In the genomic region with DNA sequence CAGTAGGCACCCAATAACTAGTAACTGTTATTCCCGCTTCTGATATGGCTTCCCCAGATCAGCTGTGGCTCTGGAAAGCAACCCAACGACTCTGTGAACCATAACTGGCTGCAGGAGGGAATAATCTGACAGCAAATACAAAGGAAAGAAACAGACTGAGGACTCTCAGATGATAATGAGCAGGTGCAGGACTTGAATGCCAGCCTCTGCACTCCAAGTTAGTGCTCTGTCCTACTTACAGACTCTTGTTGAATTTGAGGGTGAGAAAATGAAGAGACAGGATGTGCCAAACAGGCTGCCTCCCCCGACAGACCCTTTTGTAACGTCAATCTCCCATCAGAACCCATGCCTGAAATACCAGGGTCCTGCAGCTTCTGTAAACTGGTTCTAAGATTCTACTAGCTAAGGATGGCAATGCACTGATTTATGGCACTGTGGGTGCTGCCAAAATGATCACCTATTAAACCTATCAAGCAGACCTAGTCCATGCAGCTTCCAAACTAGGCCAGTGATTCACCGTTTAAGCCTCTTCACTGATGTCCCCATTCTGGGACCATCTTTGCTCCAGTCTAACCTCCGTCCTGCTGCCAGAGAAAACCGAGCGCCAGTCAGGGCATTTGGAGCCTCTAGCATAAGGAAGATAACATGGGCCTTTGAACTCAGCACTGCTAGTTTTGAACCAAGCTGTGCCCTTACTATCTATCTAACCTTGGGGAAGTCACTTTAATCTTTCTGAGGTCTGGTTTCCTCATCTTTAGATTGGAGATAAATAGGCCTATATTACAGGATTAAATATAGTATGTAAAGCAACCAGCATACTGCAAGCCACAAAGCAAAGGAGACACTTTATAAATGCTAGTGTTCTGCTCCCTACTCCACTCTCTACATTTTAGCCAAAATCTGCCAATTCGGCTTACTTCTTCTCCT, we compare ENCODE assay signal across 27 cellular contexts. TPM values are rescaled to one million over a fixed set of nuclear protein-coding genes. Genes with fewer than 3 reads are reported as not detected.
DNase-seq lines count a peak whose midpoint lies in the region; ATAC-seq and TF ChIP-seq lines count a peak whose summit lies in the region.
"Had no signal": no experiment of that assay in that cellular context is flagged by ENCODE, and none has a peak within 500 bp of the region (broad histone marks: within the 10 kb centered on the region; RNA-seq: fewer than 3 reads in every experiment).

No MANE protein-coding gene starts in this region.

- no peak overlapping the region for H2BK120ac ChIP-seq in trophoblast cell (ENCODE audit: insufficient read depth, low read length, poor library complexity)

- TF ChIP-seq CTCF in HEK293 (tag by site-specific recombination; IDR thresholded peaks at IDR 0.05): no peak

- ATAC-seq in CD4-positive, CD25-positive, alpha-beta regulatory T cell (ENCODE audit: low read depth in 2 of 2): no peak
- ATAC-seq in activated T-helper 17 cell treated with anti-CD3 and anti-CD28 coated beads, Interleukin-2, amount 50 U/mL, for 72 hours (replicated peaks): no peak
- ATAC-seq: GM23338, mucosa of descending colon had no signal

- no peak overlapping the region for H3K9ac ChIP-seq in trophoblast cell (ENCODE audit: low read length)

- H3K4me3 ChIP-seq in CD4-positive, CD25-positive, alpha-beta regulatory T cell (ENCODE audit: low read depth, low read length): no peak overlapping the region
- no peak overlapping the region for H3K4me3 ChIP-seq in HEK293 (ENCODE audit: low read depth, low read length)
- peak overlapping the region; percentile 29 for H3K4me3 ChIP-seq in trophoblast cell (ENCODE audit: low read depth, low read length)
- H3K4me3 ChIP-seq: colonic mucosa, GM23338, mucosa of descending colon, PC-9, right atrium auricular region, thoracic aorta had no signal

- H3K14ac ChIP-seq in trophoblast cell (ENCODE audit: low read length): no peak overlapping the region

- no peaks in the 10 kb centered on the region for H3K27me3 Mint-ChIP-seq in CD4-positive, CD25-positive, alpha-beta regulatory T cell
- no peaks in the 10 kb centered on the region for H3K27me3 Mint-ChIP-seq in activated T-helper 17 cell treated with anti-CD3 and anti-CD28 coated beads, Interleukin-2, amount 50 U/mL, for 72 hours
- H3K27me3 Mint-ChIP-seq: activated naive CD4-positive, alpha-beta T cell treated with anti-CD3 and anti-CD28 coated beads, Interleukin-2, amount 50 U/mL, for 24 hours had no signal

- peak overlapping the region in 1 of 4 donors; percentile 50 for H3K4me3 Mint-ChIP-seq in CD4-positive, CD25-positive, alpha-beta regulatory T cell
- H3K4me3 Mint-ChIP-seq in activated T-helper 17 cell treated with anti-CD3 and anti-CD28 coated beads, Interleukin-2, amount 50 U/mL, for 72 hours: peak overlapping the region; percentile 5
- H3K4me3 Mint-ChIP-seq: activated naive CD4-positive, alpha-beta T cell treated with anti-CD3 and anti-CD28 coated beads, Interleukin-2, amount 50 U/mL, for 24 hours; GM23338 had no signal

- no peak overlapping the region for H2AFZ ChIP-seq in trophoblast cell (ENCODE audit: insufficient read depth, low read length, poor library complexity)
- H2AFZ ChIP-seq: GM23338, PC-9 had no signal

- peaks cover 3% of the 10 kb centered on the region for H3K79me2 ChIP-seq in trophoblast cell (ENCODE audit: control insufficient read depth, insufficient read depth, low read length, poor library complexity)

- H3K4me2 ChIP-seq in trophoblast cell (ENCODE audit: low read length): no peak overlapping the region
- H3K4me2 ChIP-seq: GM23338, PC-9 had no signal

- DNase-seq in CD4-positive, CD25-positive, alpha-beta regulatory T cell: no peak
- no peak for DNase-seq in trophoblast cell
- DNase-seq in DMS 273 (lab: John Stamatoyannopoulos, UW; ENCODE audit: unreplicated experiment): no peak
- no peak for DNase-seq in stimulated activated CD4-positive, alpha-beta T cell treated with anti-CD3 and anti-CD28 coated beads, Interleukin-2, amount 100 ng/mL, for 24 hours
- DNase-seq in posterior cingulate gyrus: no peak
- no peak for DNase-seq in activated effector memory CD4-positive, alpha-beta T cell treated with Interleukin-2 at 50 U/mL for 16 hours
- DNase-seq: activated CD4-positive, alpha-beta T cell treated with anti-CD3 and anti-CD28 coated beads, Interleukin-2, amount 50 U/mL, for 4 hours; activated T-cell treated with anti-CD3 and anti-CD28 coated beads, Interleukin-2, amount 50 U/mL, for 1 hour; colonic mucosa; DMS79; MM.1S; mucosa of descending colon; NCI-H1694 treated with DMSO at 0.1 percent for 48 hours; NCI-H2227 treated with DMSO at 0.1 percent for 48 hours; nucleus accumbens; PC-9; SHP77 treated with DMSO at 0.1 percent for 48 hours; WERI-Rb-1 had no signal

- H3K27ac Mint-ChIP-seq in CD4-positive, CD25-positive, alpha-beta regulatory T cell: peak overlapping the region in 2 of 3 donors; percentile 13 to 44
- peak overlapping the region; percentile 48 for H3K27ac Mint-ChIP-seq in activated T-helper 17 cell treated with anti-CD3 and anti-CD28 coated beads, Interleukin-2, amount 50 U/mL, for 72 hours
- H3K27ac Mint-ChIP-seq: GM23338 had no signal

- H2AK5ac ChIP-seq in trophoblast cell (ENCODE audit: low read length): no peak overlapping the region

- H2BK5ac ChIP-seq in trophoblast cell (ENCODE audit: low read depth, low read length, poor library complexity): no peak overlapping the region

- no peaks in the 10 kb centered on the region for H3K27me3 ChIP-seq in CD4-positive, CD25-positive, alpha-beta regulatory T cell (ENCODE audit: control insufficient read depth, insufficient read depth, low read length)
- H3K27me3 ChIP-seq in trophoblast cell (ENCODE audit: insufficient read depth, low read length): no peaks in the 10 kb centered on the region
- H3K27me3 ChIP-seq: colonic mucosa, right atrium auricular region had no signal

- CTCF ChIA-PET in HEK293 (lab: Yijun Ruan, JAX): interaction anchor here (0.5 to 0.7 kb wide), 2 partner anchors 144 to 157 kb away, joined by 3 read pairs; no protein-coding TSS in a partner anchor

- H3K27ac ChIP-seq in CD4-positive, CD25-positive, alpha-beta regulatory T cell (ENCODE audit: insufficient read depth, low read length, poor library complexity, severe bottlenecking): no peak overlapping the region
- no peak overlapping the region for H3K27ac ChIP-seq in HEK293 (ENCODE audit: extremely low read depth, low read depth, low read length)
- H3K27ac ChIP-seq in trophoblast cell (ENCODE audit: low read depth, low read length): no peak overlapping the region
- H3K27ac ChIP-seq: colonic mucosa, HL-60, PC-9, right atrium auricular region, thoracic aorta, WERI-Rb-1 had no signal

- intact Hi-C loops in posterior cingulate gyrus (cut with DNase I): no loop called here

- no peak overlapping the region for H4K8ac ChIP-seq in trophoblast cell (ENCODE audit: low read depth, low read length)

- no peak overlapping the region for H2BK12ac ChIP-seq in trophoblast cell (ENCODE audit: low read length)

- H3K36me3 ChIP-seq in CD4-positive, CD25-positive, alpha-beta regulatory T cell (ENCODE audit: control insufficient read depth, insufficient read depth, low read length): no peaks in the 10 kb centered on the region
- peaks cover 0 to 1% of the 10 kb centered on the region in 2 experiments; a peak in 1 of 3 replicates for H3K36me3 ChIP-seq in HEK293 (ENCODE audit: control insufficient read depth in 2 of 2, insufficient read depth in 1 of 2, low read length in 2 of 2)
- H3K36me3 ChIP-seq in trophoblast cell (ENCODE audit: control insufficient read depth in 1 of 2, insufficient read depth in 2 of 2, low read length in 2 of 2): peaks cover 0 to 4% of the 10 kb centered on the region in 2 experiments
- H3K36me3 ChIP-seq: colonic mucosa, right atrium auricular region, WERI-Rb-1 had no signal

- peaks cover 3% of the 10 kb centered on the region for H3K79me1 ChIP-seq in trophoblast cell (ENCODE audit: low read length)

- POLR2A ChIA-PET in HEK293 (lab: Yijun Ruan, JAX): no interaction called here

- H3K18ac ChIP-seq in trophoblast cell (ENCODE audit: low read length): no peak overlapping the region

- H3K4me1 Mint-ChIP-seq in CD4-positive, CD25-positive, alpha-beta regulatory T cell: peaks cover 14 to 73% (median 53%) of the 10 kb centered on the region in 4 donors
- H3K4me1 Mint-ChIP-seq in activated T-helper 17 cell treated with anti-CD3 and anti-CD28 coated beads, Interleukin-2, amount 50 U/mL, for 72 hours: peaks cover 53% of the 10 kb centered on the region

- no peaks in the 10 kb centered on the region for H3K9me3 Mint-ChIP-seq in CD4-positive, CD25-positive, alpha-beta regulatory T cell
- no peaks in the 10 kb centered on the region for H3K9me3 Mint-ChIP-seq in activated T-helper 17 cell treated with anti-CD3 and anti-CD28 coated beads, Interleukin-2, amount 50 U/mL, for 72 hours
- H3K9me3 Mint-ChIP-seq: activated naive CD4-positive, alpha-beta T cell treated with anti-CD3 and anti-CD28 coated beads, Interleukin-2, amount 50 U/mL, for 24 hours; GM23338 had no signal

- 100% methylated on average over 1 of the region's 9 CpGs for WGBS in trophoblast cell (ENCODE audit: extremely low coverage, insufficient coverage, insufficient read length)

- H4K91ac ChIP-seq in trophoblast cell (ENCODE audit: low read depth, low read length): no peak overlapping the region

- no peak overlapping the region for H3K23ac ChIP-seq in trophoblast cell (ENCODE audit: low read length)

- no peak overlapping the region for H4K12ac ChIP-seq in trophoblast cell (ENCODE audit: low read depth, low read length)

- peaks cover 24% of the 10 kb centered on the region for H3K4me1 ChIP-seq in CD4-positive, CD25-positive, alpha-beta regulatory T cell (ENCODE audit: control insufficient read depth, insufficient read depth, low read length, poor library complexity, severe bottlenecking)
- H3K4me1 ChIP-seq in HEK293 (ENCODE audit: control insufficient read depth, insufficient read depth, low read length): no peaks in the 10 kb centered on the region
- peaks cover 8 to 14% of the 10 kb centered on the region in 2 experiments for H3K4me1 ChIP-seq in trophoblast cell (ENCODE audit: control insufficient read depth in 1 of 2, insufficient read depth in 2 of 2, low read length in 2 of 2)

- H3K9me3 ChIP-seq in CD4-positive, CD25-positive, alpha-beta regulatory T cell (ENCODE audit: control insufficient read depth in 2 of 2, low read length in 2 of 2): no peaks in the 10 kb centered on the region
- H3K9me3 ChIP-seq in HEK293 (ENCODE audit: control insufficient read depth, insufficient read depth, low read depth, low read length): no peaks in the 10 kb centered on the region
- H3K9me3 ChIP-seq in trophoblast cell (ENCODE audit: insufficient read depth, low read depth, low read length): peaks cover 2% of the 10 kb centered on the region
- H3K9me3 ChIP-seq: colonic mucosa, mucosa of descending colon, right atrium auricular region, thoracic aorta had no signal

- H3K4ac ChIP-seq in trophoblast cell (ENCODE audit: low read depth, low read length): no peak overlapping the region

- peaks cover 14% of the 10 kb centered on the region for H3K36me3 Mint-ChIP-seq in CD4-positive, CD25-positive, alpha-beta regulatory T cell
- peaks cover 20% of the 10 kb centered on the region for H3K36me3 Mint-ChIP-seq in activated T-helper 17 cell treated with anti-CD3 and anti-CD28 coated beads, Interleukin-2, amount 50 U/mL, for 72 hours (ENCODE audit: low read depth)
- H3K36me3 Mint-ChIP-seq: activated naive CD4-positive, alpha-beta T cell treated with anti-CD3 and anti-CD28 coated beads, Interleukin-2, amount 50 U/mL, for 24 hours had no signal

RNA-seq across cellular contexts. Expression of a gene that starts 4.8 kb away (rescaled TPM):
- 45.0 TPM for total RNA-seq in CD4-positive, CD25-positive, alpha-beta regulatory T cell
- polyA plus RNA-seq in CD4-positive, CD25-positive, alpha-beta regulatory T cell: 10 to 100 TPM; 15.8 to 17.2 (median 16.7) TPM
- total RNA-seq in activated T-helper 17 cell treated with anti-CD3 and anti-CD28 coated beads, Interleukin-2, amount 50 U/mL, for 72 hours: 10 to 100 TPM; 59.2 to 83.7 TPM
- polyA plus RNA-seq in trophoblast cell (2013): 37.3 TPM in 2 replicates

RNA-seq across cellular contexts. Expression of a gene that starts 17.3 kb away (rescaled TPM):
- total RNA-seq in CD4-positive, CD25-positive, alpha-beta regulatory T cell: 13.6 TPM
- polyA plus RNA-seq in CD4-positive, CD25-positive, alpha-beta regulatory T cell: 10 to 100 TPM in 2 of 4 donors, 1 to 10 TPM in 2; 6.4 to 16.0 (median 10.0) TPM
- 10 to 100 TPM; 13.7 to 20.9 TPM for total RNA-seq in activated T-helper 17 cell treated with anti-CD3 and anti-CD28 coated beads, Interleukin-2, amount 50 U/mL, for 72 hours
- polyA plus RNA-seq in trophoblast cell (2013): 2.4 and 2.6 TPM in 2 replicates

RNA-seq across cellular contexts. Expression of a gene that starts 47.9 kb away (rescaled TPM):
- total RNA-seq in CD4-positive, CD25-positive, alpha-beta regulatory T cell: not detected
- not detected for polyA plus RNA-seq in CD4-positive, CD25-positive, alpha-beta regulatory T cell
- not detected for total RNA-seq in activated T-helper 17 cell treated with anti-CD3 and anti-CD28 coated beads, Interleukin-2, amount 50 U/mL, for 72 hours
- not detected in 2 replicates for polyA plus RNA-seq in trophoblast cell (2013)
- total RNA-seq: colonic mucosa, endothelial cell of umbilical vein, GM23338, lower leg skin, mucosa of descending colon, PC-9, right atrium auricular region, thoracic aorta had no signal
- polyA plus RNA-seq: endothelial cell of umbilical vein, GM23338 had no signal
